Comparison of ENCODE assay signal across 1 cellular context in genomic region chr9:112074250-112075008, GRCh38.
A peak's percentile ranks its signal among the peaks of the same experiment; 100 is the strongest.
TF ChIP-seq lines count a peak whose summit lies in the region.

No MANE protein-coding gene starts in this region.

TF ChIP-seq in HEK293, 187 proteins besides CTCF, POLR2A, EP300 and RAD21:
- no peak for TF ChIP-seq TSHZ1 (tag by site-specific recombination; IDR thresholded peaks at IDR 0.05; ENCODE audit: borderline replicate concordance)
- TF ChIP-seq ZNF660 (tag by site-specific recombination; IDR thresholded peaks at IDR 0.05), result 0 out of 2 replicates have a peak, but pooled peaks have one; percentile 32
- TF ChIP-seq ZNF654 (tag by site-specific recombination; IDR thresholded peaks at IDR 0.05; ENCODE audit: low read depth), result peak; percentile 75
- TF ChIP-seq ZBTB6 (tag by site-specific recombination; IDR thresholded peaks at IDR 0.05), result peak; percentile 85
